ENCODE assay signal across 1 cellular context in the genomic region with DNA sequence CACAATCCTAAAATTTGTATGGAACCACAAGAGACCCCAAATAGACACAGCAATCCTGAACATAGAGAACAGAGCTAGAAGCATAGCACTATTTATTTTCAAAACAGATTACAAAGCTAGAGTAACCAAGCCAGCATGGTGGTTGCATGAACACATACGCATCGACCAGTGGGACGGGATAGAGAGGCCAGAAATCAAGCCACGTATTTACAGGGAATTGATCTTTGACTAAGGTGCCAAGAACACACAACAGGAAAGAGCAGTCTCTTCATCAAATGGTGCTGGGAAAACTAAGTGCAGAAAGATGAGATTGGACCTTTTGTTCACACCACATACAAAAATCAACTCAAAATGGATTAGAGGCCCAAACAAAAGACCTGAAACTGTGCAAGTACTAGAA.
TF ChIP-seq lines count a peak whose summit lies in the region.

No MANE protein-coding gene starts in this region.

TF ChIP-seq in HepG2, 621 proteins besides CTCF, POLR2A, EP300 and RAD21:
- no peak for TF ChIP-seq ZNF335 (CRISPR knock-in tag; IDR thresholded peaks at IDR 0.05)
- TF ChIP-seq, protein P1, sequence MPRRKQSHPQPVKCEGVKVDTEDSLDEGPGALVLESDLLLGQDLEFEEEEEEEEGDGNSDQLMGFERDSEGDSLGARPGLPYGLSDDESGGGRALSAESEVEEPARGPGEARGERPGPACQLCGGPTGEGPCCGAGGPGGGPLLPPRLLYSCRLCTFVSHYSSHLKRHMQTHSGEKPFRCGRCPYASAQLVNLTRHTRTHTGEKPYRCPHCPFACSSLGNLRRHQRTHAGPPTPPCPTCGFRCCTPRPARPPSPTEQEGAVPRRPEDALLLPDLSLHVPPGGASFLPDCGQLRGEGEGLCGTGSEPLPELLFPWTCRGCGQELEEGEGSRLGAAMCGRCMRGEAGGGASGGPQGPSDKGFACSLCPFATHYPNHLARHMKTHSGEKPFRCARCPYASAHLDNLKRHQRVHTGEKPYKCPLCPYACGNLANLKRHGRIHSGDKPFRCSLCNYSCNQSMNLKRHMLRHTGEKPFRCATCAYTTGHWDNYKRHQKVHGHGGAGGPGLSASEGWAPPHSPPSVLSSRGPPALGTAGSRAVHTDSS (CRISPR knock-in tag; conservative IDR thresholded peaks at IDR 0.05), result no peak
- TF ChIP-seq POGZ (CRISPR knock-in tag; IDR thresholded peaks at IDR 0.05), result 0 out of 2 replicates have a peak, but pooled peaks have one; percentile 16
